In genomic region chr1:201229095-201229494, GRCh38 we compare ENCODE assay signal across 19 cellular contexts. TPM values are rescaled to one million over a fixed set of nuclear protein-coding genes. Genes with fewer than 3 reads are reported as not detected.
DNase-seq lines count a peak whose midpoint lies in the region; ATAC-seq and TF ChIP-seq lines count a peak whose summit lies in the region.
"Had no signal": no experiment of that assay in that cellular context is flagged by ENCODE, and none has a peak within 500 bp of the region (broad histone marks: within the 10 kb centered on the region; RNA-seq: fewer than 3 reads in every experiment).

No MANE protein-coding gene starts in this region.

- no peak overlapping the region for H3K23ac ChIP-seq in neuronal stem cell (ENCODE audit: low read depth, low read length, poor library complexity)

- no peaks in the 10 kb centered on the region for H3K36me3 Mint-ChIP-seq in activated T-helper 2 cell treated with anti-CD3 and anti-CD28 coated beads, Interferon-gamma antibody, Interleukin-2, Interleukin-4, amounts not matched to agents 10 μg/mL and 5 μg/mL and 100 μg/mL, durations not matched to agents 14 hours and 24 hours and 36 hours (ENCODE audit: low read depth)
- peaks cover 13% of the 10 kb centered on the region for H3K36me3 Mint-ChIP-seq in glutamatergic neuron (ENCODE audit: unreplicated experiment)

- H3K27me3 Mint-ChIP-seq in activated T-helper 2 cell treated with anti-CD3 and anti-CD28 coated beads, Interferon-gamma antibody, Interleukin-2, Interleukin-4, amounts not matched to agents 10 μg/mL and 5 μg/mL and 100 μg/mL, durations not matched to agents 14 hours and 24 hours and 36 hours (ENCODE audit: low read depth), result peaks cover 14% of the 10 kb centered on the region
- peaks cover 3% of the 10 kb centered on the region for H3K27me3 Mint-ChIP-seq in glutamatergic neuron (ENCODE audit: unreplicated experiment)

- H3K27ac ChIP-seq in upper lobe of right lung, result no peak overlapping the region
- no peak overlapping the region for H3K27ac ChIP-seq in neuronal stem cell (replicated peaks; ENCODE audit: low read length)
- no peak overlapping the region for H3K27ac ChIP-seq in Karpas-422 (ENCODE audit: low read length)

- H2AK5ac ChIP-seq in neuronal stem cell (ENCODE audit: low read depth, low read length), result no peak overlapping the region

- H3K4me3 ChIP-seq in upper lobe of right lung (no peak overlapping the region), neuronal stem cell (ENCODE audit: low read length in 2 of 2) (peak overlapping the region in 1 of 2 donors; percentile 53), Karpas-422 (ENCODE audit: low read length) (no peak overlapping the region)

- no peaks in the 10 kb centered on the region for H3K36me3 ChIP-seq in upper lobe of right lung
- H3K36me3 ChIP-seq in neuronal stem cell (replicated peaks in 1 of 2; ENCODE audit: control insufficient read depth in 2 of 2, insufficient read depth in 2 of 2, low read length in 2 of 2), result no peaks in the 10 kb centered on the region
- no peaks in the 10 kb centered on the region for H3K36me3 ChIP-seq in Karpas-422 (ENCODE audit: insufficient read depth, low read length)

- no peaks in the 10 kb centered on the region for H3K79me1 ChIP-seq in neuronal stem cell (ENCODE audit: low read depth, low read length)

- H3K9me3 ChIP-seq in upper lobe of right lung, result no peaks in the 10 kb centered on the region
- no peaks in the 10 kb centered on the region for H3K9me3 ChIP-seq in neuronal stem cell (replicated peaks in 1 of 2; ENCODE audit: control insufficient read depth in 2 of 2, insufficient read depth in 1 of 2, low read depth in 1 of 2, low read length in 2 of 2)
- no peaks in the 10 kb centered on the region for H3K9me3 ChIP-seq in Karpas-422 (ENCODE audit: low read length)
- H3K9me3 ChIP-seq: Caco-2 had no signal

- H3K4me1 Mint-ChIP-seq in activated T-helper 2 cell treated with anti-CD3 and anti-CD28 coated beads, Interferon-gamma antibody, Interleukin-2, Interleukin-4, amounts not matched to agents 10 μg/mL and 5 μg/mL and 100 μg/mL, durations not matched to agents 14 hours and 24 hours and 36 hours (ENCODE audit: low read depth), result no peaks in the 10 kb centered on the region
- H3K4me1 Mint-ChIP-seq in glutamatergic neuron (ENCODE audit: low read depth, unreplicated experiment), result no peaks in the 10 kb centered on the region

- H3K9me2 ChIP-seq in Karpas-422 (replicated peaks; ENCODE audit: insufficient read depth, low read length), result no peaks in the 10 kb centered on the region

- DNase-seq in GM03348 (ENCODE audit: low spot score) (peak; percentile 1), glutamatergic neuron (peak; percentile 7), upper lobe of right lung (peak; percentile 37), SW480 (ENCODE audit: low spot score) (no peak), neuronal stem cell (ENCODE audit: low spot score) (no peak), Karpas-422 (no peak)
- peak; percentile 1 for DNase-seq in activated T-helper 2 cell treated with anti-CD3 and anti-CD28 coated beads, Interferon-gamma antibody, Interleukin-2, Interleukin-4, amounts not matched to agents 10 μg/mL and 5 μg/mL and 100 μg/mL, durations not matched to agents 14 hours and 24 hours and 36 hours (ENCODE audit: low spot score)
- DNase-seq: CD4-positive, alpha-beta T cell; EL; GOT3; KBM-7; NCI-H1105 treated with DMSO at 0.1 percent for 48 hours; NCI-H1694 treated with DMSO at 0.1 percent for 48 hours; NCI-H2227 treated with DMSO at 0.1 percent for 48 hours; NCI-H510A treated with DMSO at 0.1 percent for 48 hours; NCI-H774; RPMI8226 had no signal

- H3K4ac ChIP-seq in neuronal stem cell (ENCODE audit: low read length), result no peak overlapping the region

- H2BK120ac ChIP-seq in neuronal stem cell (ENCODE audit: low read depth, low read length), result no peak overlapping the region

- no peak overlapping the region for H3K4me2 ChIP-seq in neuronal stem cell (ENCODE audit: insufficient read depth, low read length, poor library complexity, severe bottlenecking)
- no peak overlapping the region for H3K4me2 ChIP-seq in Karpas-422 (ENCODE audit: low read depth, low read length, poor library complexity, severe bottlenecking)

- intact Hi-C loops in activated T-helper 2 cell treated with anti-CD3 and anti-CD28 coated beads, Interferon-gamma antibody, Interleukin-2, Interleukin-4, amounts not matched to agents 10 μg/mL and 5 μg/mL and 100 μg/mL, durations not matched to agents 14 hours and 24 hours and 36 hours (cut with micrococcal nuclease), result no loop called here
- intact Hi-C loops in upper lobe of right lung (cut with DNase I), result no loop called here

- ATAC-seq in upper lobe of right lung, result no peak

- H4K91ac ChIP-seq in neuronal stem cell (ENCODE audit: low read depth, low read length, poor library complexity), result no peak overlapping the region

- no peak overlapping the region for H2BK5ac ChIP-seq in neuronal stem cell (ENCODE audit: low read length)

- H4K8ac ChIP-seq in neuronal stem cell (ENCODE audit: low read depth, low read length), result no peak overlapping the region

- no peak overlapping the region for H3K18ac ChIP-seq in neuronal stem cell (ENCODE audit: low read length)

- TF ChIP-seq CTCF in glutamatergic neuron (IDR thresholded peaks at IDR 0.05; ENCODE audit: partially characterized antibody, unreplicated experiment), result no peak
- no peak for TF ChIP-seq CTCF in upper lobe of right lung (IDR thresholded peaks at IDR 0.05)

- H3K9me3 Mint-ChIP-seq in activated T-helper 2 cell treated with anti-CD3 and anti-CD28 coated beads, Interferon-gamma antibody, Interleukin-2, Interleukin-4, amounts not matched to agents 10 μg/mL and 5 μg/mL and 100 μg/mL, durations not matched to agents 14 hours and 24 hours and 36 hours, result no peaks in the 10 kb centered on the region
- peaks cover 6% of the 10 kb centered on the region for H3K9me3 Mint-ChIP-seq in glutamatergic neuron (ENCODE audit: unreplicated experiment)

- H3K4me1 ChIP-seq in upper lobe of right lung, result no peaks in the 10 kb centered on the region
- peaks cover 0 to 4% of the 10 kb centered on the region in 2 donors for H3K4me1 ChIP-seq in neuronal stem cell (ENCODE audit: control insufficient read depth in 2 of 2, insufficient read depth in 1 of 2, low read depth in 1 of 2, low read length in 2 of 2)
- no peaks in the 10 kb centered on the region for H3K4me1 ChIP-seq in Karpas-422 (ENCODE audit: low read length)
- H3K4me1 ChIP-seq: Caco-2 had no signal

- no peak overlapping the region for H3K27ac Mint-ChIP-seq in activated T-helper 2 cell treated with anti-CD3 and anti-CD28 coated beads, Interferon-gamma antibody, Interleukin-2, Interleukin-4, amounts not matched to agents 10 μg/mL and 5 μg/mL and 100 μg/mL, durations not matched to agents 14 hours and 24 hours and 36 hours
- H3K27ac Mint-ChIP-seq in glutamatergic neuron (ENCODE audit: unreplicated experiment), result no peak overlapping the region
- H3K27ac Mint-ChIP-seq: CD4-positive, alpha-beta T cell had no signal

- H2AFZ ChIP-seq in neuronal stem cell (ENCODE audit: low read length) (no peak overlapping the region), Karpas-422 (ENCODE audit: low read length) (no peak overlapping the region)

- no peak overlapping the region for H2BK12ac ChIP-seq in neuronal stem cell (ENCODE audit: low read length)

- H2BK15ac ChIP-seq in neuronal stem cell (ENCODE audit: low read length), result no peak overlapping the region

- no peak overlapping the region for H3K14ac ChIP-seq in neuronal stem cell (ENCODE audit: low read length)

- H3K9ac ChIP-seq in neuronal stem cell (ENCODE audit: low read depth, low read length, poor library complexity) (no peak overlapping the region), Karpas-422 (ENCODE audit: low read length) (no peak overlapping the region)

- H3K27me3 ChIP-seq in upper lobe of right lung (no peaks in the 10 kb centered on the region), neuronal stem cell (ENCODE audit: control insufficient read depth in 3 of 3, insufficient read depth in 3 of 3, low read depth in 1 of 3, low read length in 3 of 3) (peaks cover 0 to 51% (median 0%) of the 10 kb centered on the region in 3 experiments), Karpas-422 (ENCODE audit: low read length) (no peaks in the 10 kb centered on the region)

- no peaks in the 10 kb centered on the region for H4K20me1 ChIP-seq in Karpas-422 (ENCODE audit: insufficient read depth, low read depth, low read length)

- H3K79me2 ChIP-seq in Karpas-422 (ENCODE audit: low read length), result no peaks in the 10 kb centered on the region

- no CpG with 5 or more reads among the region's 4 CpGs for WGBS in neuronal stem cell (ENCODE audit: extremely low coverage in 2 of 2, insufficient read length in 2 of 2, insufficient replicate concordance in 1 of 2), 2 donors

- H3K4me3 Mint-ChIP-seq in activated T-helper 2 cell treated with anti-CD3 and anti-CD28 coated beads, Interferon-gamma antibody, Interleukin-2, Interleukin-4, amounts not matched to agents 10 μg/mL and 5 μg/mL and 100 μg/mL, durations not matched to agents 14 hours and 24 hours and 36 hours (ENCODE audit: low read depth), result no peak overlapping the region
- no peak overlapping the region for H3K4me3 Mint-ChIP-seq in glutamatergic neuron (ENCODE audit: unreplicated experiment)
- H3K4me3 Mint-ChIP-seq: CD4-positive, alpha-beta T cell had no signal

RNA-seq across cellular contexts. Expression of gene IGFN1, which starts 38.5 kb away (rescaled TPM):
- not detected in 2 replicates for total RNA-seq in activated T-helper 2 cell treated with anti-CD3 and anti-CD28 coated beads, Interferon-gamma antibody, Interleukin-2, Interleukin-4, amounts not matched to agents 10 μg/mL and 5 μg/mL and 100 μg/mL, durations not matched to agents 14 hours and 24 hours and 36 hours
- total RNA-seq in glutamatergic neuron (ENCODE audit: unreplicated experiment), result 1.9 TPM
- 0.81 TPM for total RNA-seq in upper lobe of right lung
- polyA plus RNA-seq in neuronal stem cell (2013, experiment 1 of 2), result 0.15 TPM
- polyA plus RNA-seq in neuronal stem cell (2013, experiment 2 of 2), result 0.12 TPM
- total RNA-seq in Karpas-422 (2014; rRNA removed; shearing (Covaris generic); ENCODE audit: low replicate concordance), result not detected in 2 replicates
- total RNA-seq: CD4-positive, alpha-beta T cell had no signal

RNA-seq across cellular contexts. Expression of gene PKP1, which starts 54.2 kb away (rescaled TPM):
- total RNA-seq in activated T-helper 2 cell treated with anti-CD3 and anti-CD28 coated beads, Interferon-gamma antibody, Interleukin-2, Interleukin-4, amounts not matched to agents 10 μg/mL and 5 μg/mL and 100 μg/mL, durations not matched to agents 14 hours and 24 hours and 36 hours, result not detected in 2 replicates
- total RNA-seq in glutamatergic neuron (ENCODE audit: unreplicated experiment), result not detected
- total RNA-seq in upper lobe of right lung, result 0.69 TPM
- polyA plus RNA-seq in neuronal stem cell (2013, experiment 1 of 2), result 0.04 TPM
- polyA plus RNA-seq in neuronal stem cell (2013, experiment 2 of 2), result 0.03 TPM
- total RNA-seq in Karpas-422 (2014; rRNA removed; shearing (Covaris generic); ENCODE audit: low replicate concordance), result not detected in 2 replicates
- total RNA-seq: Caco-2; CD4-positive, alpha-beta T cell; HepG2 had no signal
- polyA plus RNA-seq: HepG2 had no signal

Comparison
In these comparisons a context has a peak if more than half of its experiments do, and no peak if none do; other contexts are left out.
1. DNase-seq: peak in GM03348 (single experiment), activated T-helper 2 cell treated with anti-CD3 and anti-CD28 coated beads, Interferon-gamma antibody, Interleukin-2, Interleukin-4, amounts not matched to agents 10 μg/mL and 5 μg/mL and 100 μg/mL, durations not matched to agents 14 hours and 24 hours and 36 hours (single experiment), glutamatergic neuron (single experiment) and upper lobe of right lung (single experiment); none in SW480 (single experiment), neuronal stem cell (single experiment) and Karpas-422 (single experiment).